Comparison of ENCODE assay signal across 1 cellular context in genomic region chr3:98151241-98151640, GRCh38.
TF ChIP-seq lines count a peak whose summit lies in the region.

No MANE protein-coding gene starts in this region.

TF ChIP-seq in HepG2, 621 proteins besides CTCF, POLR2A, EP300 and RAD21:
- TF ChIP-seq CREB1 (IDR thresholded peaks at IDR 0.05) (0 out of 2 replicates have a peak, but pooled peaks have one; percentile 24), CREB1 (CRISPR knock-in tag; IDR thresholded peaks at IDR 0.05) (no peak), ZNF710 (CRISPR knock-in tag; IDR thresholded peaks at IDR 0.05; ENCODE audit: borderline replicate concordance) (no peak), ATF7 (IDR thresholded peaks at IDR 0.05) (0 out of 2 replicates have a peak, but pooled peaks have one; percentile 20), ATF7 (CRISPR knock-in tag; IDR thresholded peaks at IDR 0.05) (no peak)
